33 cellular contexts compared by ENCODE assay signal in genomic region chr12:31260840-31261239, GRCh38.
"Had no signal": no experiment of that assay in that cellular context is flagged by ENCODE, and none has a peak within 500 bp of the region (broad histone marks: within the 10 kb centered on the region; RNA-seq: fewer than 3 reads in every experiment).

No MANE protein-coding gene starts in this region.

- DNase-seq: activated CD4-positive, alpha-beta memory T cell treated with anti-CD3 and anti-CD28 coated beads for 36 hours; activated CD4-positive, alpha-beta T cell treated with anti-CD3 and anti-CD28 coated beads for 36 hours; activated CD4-positive, alpha-beta T cell treated with anti-CD3 and anti-CD28 coated beads, Interleukin-2, amount 50 U/mL, for 1 hour; activated CD8-positive, alpha-beta memory T cell treated with anti-CD3 and anti-CD28 coated beads, Interleukin-2, amount 50 U/mL, for 4 hours; activated effector memory CD4-positive, alpha-beta T cell treated with Interleukin-2 at 50 U/mL for 16 hours; activated naive CD4-positive, alpha-beta T cell; activated naive CD4-positive, alpha-beta T cell treated with anti-CD3 and anti-CD28 coated beads, Interleukin-2, amount 50 U/mL, for 16 hours; activated naive CD8-positive, alpha-beta T cell treated with anti-CD3 and anti-CD28 coated beads for 36 hours; activated T-cell treated with anti-CD3 and anti-CD28 coated beads for 4 hours; activated T-cell treated with anti-CD3 and anti-CD28 coated beads, Interleukin-2, amount 50 U/mL, for 4 hours; amniotic stem cell; aorta; caudate nucleus; cerebellar nuclear complex; NCI-H1092 treated with DMSO at 0.1 percent for 48 hours; NCI-H1417; NCI-H146; NCI-H187; NCI-H2029 treated with DMSO at 0.1 percent for 48 hours; NCI-H2107; NCI-H510A; NCI-H526; NCI-H748 treated with DMSO at 0.1 percent for 48 hours; NK-92 treated with Interleukin-12 subunit alpha and Interleukin-12 subunit beta, amount 100 ng/mL, for 24 hours; PC-3; Peyer's patch; RPMI8226; SHP77 treated with DMSO at 0.1 percent for 48 hours; SK-N-SH had no signal

- H3K4me3 ChIP-seq: Peyer's patch, SJSA1 had no signal

- H3K36me3 Mint-ChIP-seq: activated CD4-positive, alpha-beta memory T cell treated with anti-CD3 and anti-CD28 coated beads for 36 hours; activated naive CD8-positive, alpha-beta T cell treated with anti-CD3 and anti-CD28 coated beads for 36 hours had no signal

- H3K27me3 ChIP-seq: Peyer's patch had no signal

- H3K27ac ChIP-seq: Peyer's patch, SJSA1 had no signal

- H3K9me3 Mint-ChIP-seq: activated CD4-positive, alpha-beta memory T cell treated with anti-CD3 and anti-CD28 coated beads for 36 hours; activated naive CD8-positive, alpha-beta T cell treated with anti-CD3 and anti-CD28 coated beads for 36 hours; activated T-cell treated with anti-CD3 and anti-CD28 coated beads, Interleukin-2, amount 50 U/mL, for 4 hours; T-helper 1 cell treated with Interleukin-12 subunit alpha and Interleukin-12 subunit beta and Interleukin-4 antibody, amounts not matched to agents 30 μg/mL and 1 μg/mL, for 36 hours; T-helper 2 cell treated with Interferon-gamma antibody and Interleukin-4, amounts not matched to agents 5 μg/mL and 100 μg/mL, for 36 hours had no signal

- H3K4me3 Mint-ChIP-seq: activated CD4-positive, alpha-beta memory T cell treated with anti-CD3 and anti-CD28 coated beads for 36 hours; activated CD4-positive, alpha-beta T cell treated with anti-CD3 and anti-CD28 coated beads for 36 hours; activated naive CD8-positive, alpha-beta T cell treated with anti-CD3 and anti-CD28 coated beads for 36 hours; activated T-cell treated with anti-CD3 and anti-CD28 coated beads, Interleukin-2, amount 50 U/mL, for 4 hours; T-helper 1 cell treated with Interleukin-12 subunit alpha and Interleukin-12 subunit beta and Interleukin-4 antibody, amounts not matched to agents 30 μg/mL and 1 μg/mL, for 36 hours; T-helper 2 cell treated with Interferon-gamma antibody and Interleukin-4, amounts not matched to agents 5 μg/mL and 100 μg/mL, for 36 hours had no signal

- H3K36me3 ChIP-seq: Peyer's patch, SJSA1 had no signal

- H3K27ac Mint-ChIP-seq: activated CD4-positive, alpha-beta memory T cell treated with anti-CD3 and anti-CD28 coated beads for 36 hours; activated CD4-positive, alpha-beta T cell treated with anti-CD3 and anti-CD28 coated beads for 36 hours; activated naive CD8-positive, alpha-beta T cell treated with anti-CD3 and anti-CD28 coated beads for 36 hours; T-helper 1 cell treated with Interleukin-12 subunit alpha and Interleukin-12 subunit beta and Interleukin-4 antibody, amounts not matched to agents 30 μg/mL and 1 μg/mL, for 36 hours; T-helper 2 cell treated with Interferon-gamma antibody and Interleukin-4, amounts not matched to agents 5 μg/mL and 100 μg/mL, for 36 hours had no signal

- H3K9me3 ChIP-seq: Peyer's patch, SJSA1, SK-N-SH had no signal

- H3K4me1 Mint-ChIP-seq: activated CD4-positive, alpha-beta T cell treated with anti-CD3 and anti-CD28 coated beads for 36 hours; activated naive CD8-positive, alpha-beta T cell treated with anti-CD3 and anti-CD28 coated beads for 36 hours had no signal

- H3K27me3 Mint-ChIP-seq: activated CD4-positive, alpha-beta memory T cell treated with anti-CD3 and anti-CD28 coated beads for 36 hours; activated CD4-positive, alpha-beta T cell treated with anti-CD3 and anti-CD28 coated beads for 36 hours had no signal

- H3K4me1 ChIP-seq: Peyer's patch, SJSA1 had no signal

- FAIRE-seq: TTC549 had no signal
